In the genomic region with DNA sequence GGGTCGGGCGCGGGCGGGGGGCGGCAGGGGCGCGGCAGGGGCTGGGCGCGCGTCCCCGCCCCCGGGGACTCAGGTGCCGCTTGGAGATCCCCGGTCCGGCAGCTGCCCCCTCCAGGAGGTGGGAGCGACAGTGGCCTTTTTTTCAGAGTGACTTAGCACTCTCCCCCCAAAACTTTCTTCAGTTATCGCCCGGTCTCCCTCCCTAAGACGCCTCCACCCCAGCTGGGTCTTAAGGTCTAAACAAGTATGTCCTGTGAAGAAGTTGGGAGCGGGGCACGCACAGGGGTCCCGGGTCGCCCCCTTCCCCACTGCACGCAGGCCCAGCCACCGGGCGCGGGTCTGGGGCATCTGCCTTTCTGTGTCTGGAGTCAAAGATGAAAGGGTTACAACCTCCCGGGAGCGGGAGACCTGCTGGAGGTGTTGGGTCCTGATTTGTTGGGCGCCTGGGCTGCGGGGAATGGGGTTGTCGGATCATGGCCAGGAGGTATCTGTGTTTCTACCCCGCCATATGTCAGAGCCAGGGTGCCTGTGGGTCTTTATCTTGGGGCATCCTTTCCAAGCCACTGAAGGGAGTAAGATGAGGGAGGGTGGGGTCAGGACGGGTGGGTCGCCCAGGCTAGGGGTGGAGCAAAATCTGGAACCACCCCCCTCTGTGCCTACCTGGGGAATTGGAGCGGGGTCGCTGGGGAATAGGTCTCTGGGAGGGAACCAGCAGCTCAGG, we compare ENCODE assay signal across 8 cellular contexts. TPM values are rescaled to one million over a fixed set of nuclear protein-coding genes. Genes with fewer than 3 reads are reported as not detected.
A peak's percentile ranks its signal among the peaks of the same experiment; 100 is the strongest.
DNase-seq lines count a peak whose midpoint lies in the region; ATAC-seq and TF ChIP-seq lines count a peak whose summit lies in the region.

No MANE protein-coding gene starts in this region.

- H3K4me1 ChIP-seq in left ventricle myocardium inferior (peaks cover 74% of the 10 kb centered on the region), spleen (peaks cover 27 to 82% (median 74%) of the 10 kb centered on the region in 6 donors)

- H3K27ac ChIP-seq in left ventricle myocardium inferior (replicated peaks) (peak overlapping the region; percentile 72), spleen (peak overlapping the region; percentile 93 to 99 (median 96))

- H3K36me3 ChIP-seq in left ventricle myocardium inferior (no peaks in the 10 kb centered on the region), spleen (peaks cover 0 to 8% (median 0%) of the 10 kb centered on the region in 6 donors)

- TF ChIP-seq CTCF in left ventricle myocardium inferior (IDR thresholded peaks at IDR 0.05; ENCODE audit: borderline replicate concordance) (no peak), spleen (IDR thresholded peaks at IDR 0.05 in 8 of 11, conservative IDR thresholded peaks at IDR 0.05 in 3 of 11) (no peak)

- H3K27me3 ChIP-seq in left ventricle myocardium inferior (ENCODE audit: low read depth) (no peaks in the 10 kb centered on the region), spleen (replicated peaks in 1 of 7) (peaks cover 0 to 17% (median 0%) of the 10 kb centered on the region in 7 donors)

- TF ChIP-seq POLR2A in spleen (IDR thresholded peaks at IDR 0.05), result no peak

- peak; percentile 59 for DNase-seq in activated CD4-positive, CD25-positive, alpha-beta regulatory T cell treated with anti-CD3 and anti-CD28 coated beads, Interleukin-2, amount 50 U/mL, for 72 hours
- peak; percentile 63 for DNase-seq in activated T-cell treated with anti-CD3 and anti-CD28 coated beads for 48 hours (ENCODE audit: low read depth)
- no peak for DNase-seq in left ventricle myocardium inferior
- DNase-seq in spleen, result peak; percentile 86
- DNase-seq in NCI-H748 treated with DMSO at 0.1 percent for 48 hours (lab: John Stamatoyannopoulos, UW), result no peak
- no peak for DNase-seq in NCI-H1092 (lab: John Stamatoyannopoulos, UW)
- no peak for DNase-seq in NCI-H526 treated with DMSO at 0.1 percent for 48 hours (lab: John Stamatoyannopoulos, UW)

- WGBS in spleen, 5 donors, result 4 to 16% (median 8%) methylated on average over 19 to 37 of the region's 37 CpGs

- no peak for ATAC-seq in activated CD4-positive, CD25-positive, alpha-beta regulatory T cell treated with anti-CD3 and anti-CD28 coated beads, Interleukin-2, amount 50 U/mL, for 24 hours

- intact Hi-C loops in left ventricle myocardium inferior (cut with micrococcal nuclease) (no loop called here), spleen (cut with DNase I; ENCODE audit: low total_unique reads) (no loop called here)

- H3K4me3 ChIP-seq in left ventricle myocardium inferior (peak overlapping the region; percentile 84), spleen (peak overlapping the region; percentile 57 to 80 (median 68))

- H3K9me3 ChIP-seq in left ventricle myocardium inferior (replicated peaks) (no peaks in the 10 kb centered on the region), spleen (no peaks in the 10 kb centered on the region)

RNA-seq across cellular contexts. Expression of a gene that starts 0.7 kb away (rescaled TPM):
- total RNA-seq in left ventricle myocardium inferior (8.7 TPM), spleen (100 to 1,000 TPM; 113 to 281 (median 190) TPM)
- polyA plus RNA-seq in spleen, result 10 to 100 TPM; 40.8 to 71.8 (median 62.8) TPM

RNA-seq across cellular contexts. Expression of a gene that starts 39.5 kb away (rescaled TPM):
- total RNA-seq in left ventricle myocardium inferior (not detected), spleen (under 1 TPM in 1 of 7 donors, not detected in 6; 0.17 TPM)
- polyA plus RNA-seq in spleen, result under 1 TPM in 2 of 3 donors, not detected in 1; 0.08 to 0.09 TPM

Comparison
In these comparisons a context has a peak if more than half of its experiments do, and no peak if none do; other contexts are left out.
1. DNase-seq: peak in activated CD4-positive, CD25-positive, alpha-beta regulatory T cell treated with anti-CD3 and anti-CD28 coated beads, Interleukin-2, amount 50 U/mL, for 72 hours (single experiment), activated T-cell treated with anti-CD3 and anti-CD28 coated beads for 48 hours (single experiment) and spleen (single experiment); none in left ventricle myocardium inferior (single experiment), NCI-H748 treated with DMSO at 0.1 percent for 48 hours (single experiment), NCI-H1092 (single experiment) and NCI-H526 treated with DMSO at 0.1 percent for 48 hours (single experiment).
2. RNA of a gene that starts 0.7 kb away (total RNA-seq): 113 to 281 TPM in spleen; 8.7 TPM in left ventricle myocardium inferior (single experiment); every median in the first group is over 10 times any median in the second.